1 cellular context compared by ENCODE assay signal in the genomic region with DNA sequence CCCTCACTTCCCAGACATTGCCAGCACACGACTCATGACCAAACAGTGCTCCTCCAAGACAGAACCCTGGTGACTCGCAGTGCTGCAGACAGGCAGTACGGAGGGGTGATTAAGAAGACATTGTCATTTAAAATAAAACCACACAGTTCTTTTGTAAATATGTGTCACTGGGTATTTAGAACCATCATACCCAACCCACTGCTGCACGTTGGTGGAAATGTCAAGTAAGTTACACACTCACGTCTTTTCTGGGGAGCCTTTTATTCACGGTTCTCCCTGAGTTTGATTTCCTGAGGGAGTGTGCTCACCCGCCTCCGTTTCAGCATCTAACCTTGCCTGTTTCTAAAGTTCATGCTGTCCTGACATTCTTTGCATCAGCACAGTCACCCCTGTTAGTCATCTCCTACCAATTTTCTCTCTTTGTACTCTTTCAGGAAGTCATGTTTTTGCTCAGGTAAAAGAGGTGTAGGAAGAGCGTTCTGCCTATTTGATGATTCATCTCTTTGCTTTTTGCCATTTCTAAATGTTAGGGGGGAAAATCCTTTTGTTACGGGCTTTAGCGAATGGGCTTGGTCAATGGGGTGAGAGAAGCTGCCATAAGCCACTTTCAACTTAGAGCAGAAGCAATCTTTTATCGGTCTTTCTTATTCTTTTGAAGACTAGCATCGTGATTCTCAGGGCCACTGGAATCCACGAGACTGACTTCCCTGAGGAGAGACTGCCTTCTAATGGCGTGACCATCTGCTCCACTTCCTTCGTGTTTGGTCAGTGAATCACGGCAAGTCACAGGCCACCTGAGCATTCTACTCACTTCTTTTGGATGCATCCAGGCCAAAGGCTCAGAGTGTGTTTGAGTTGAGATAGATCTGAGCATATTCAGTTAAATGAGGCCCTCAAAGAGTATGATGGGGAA.
A peak's percentile ranks its signal among the peaks of the same experiment; 100 is the strongest.
TF ChIP-seq lines count a peak whose summit lies in the region.

No MANE protein-coding gene starts in this region.

TF ChIP-seq in GM12878, 131 proteins besides CTCF, POLR2A, EP300 and RAD21 (continued from another document):
- TF ChIP-seq MXI1 (IDR thresholded peaks at IDR 0.05; ENCODE audit: low read depth, low read length) = no peak
- 0 out of 2 replicates have a peak, but pooled peaks have one; percentile 24 for TF ChIP-seq CBX5 (IDR thresholded peaks at IDR 0.05; ENCODE audit: low read depth)
- peak; percentile 77 for TF ChIP-seq JUNB (IDR thresholded peaks at IDR 0.05)
- TF ChIP-seq, protein P1, sequence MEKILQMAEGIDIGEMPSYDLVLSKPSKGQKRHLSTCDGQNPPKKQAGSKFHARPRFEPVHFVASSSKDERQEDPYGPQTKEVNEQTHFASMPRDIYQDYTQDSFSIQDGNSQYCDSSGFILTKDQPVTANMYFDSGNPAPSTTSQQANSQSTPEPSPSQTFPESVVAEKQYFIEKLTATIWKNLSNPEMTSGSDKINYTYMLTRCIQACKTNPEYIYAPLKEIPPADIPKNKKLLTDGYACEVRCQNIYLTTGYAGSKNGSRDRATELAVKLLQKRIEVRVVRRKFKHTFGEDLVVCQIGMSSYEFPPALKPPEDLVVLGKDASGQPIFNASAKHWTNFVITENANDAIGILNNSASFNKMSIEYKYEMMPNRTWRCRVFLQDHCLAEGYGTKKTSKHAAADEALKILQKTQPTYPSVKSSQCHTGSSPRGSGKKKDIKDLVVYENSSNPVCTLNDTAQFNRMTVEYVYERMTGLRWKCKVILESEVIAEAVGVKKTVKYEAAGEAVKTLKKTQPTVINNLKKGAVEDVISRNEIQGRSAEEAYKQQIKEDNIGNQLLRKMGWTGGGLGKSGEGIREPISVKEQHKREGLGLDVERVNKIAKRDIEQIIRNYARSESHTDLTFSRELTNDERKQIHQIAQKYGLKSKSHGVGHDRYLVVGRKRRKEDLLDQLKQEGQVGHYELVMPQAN (conservative IDR thresholded peaks at IDR 0.05) = no peak
- no peak for TF ChIP-seq ZNF622 (IDR thresholded peaks at IDR 0.05)
- no peak for TF ChIP-seq TARDBP (IDR thresholded peaks at IDR 0.05; ENCODE audit: borderline replicate concordance)
- TF ChIP-seq KLF5 (IDR thresholded peaks at IDR 0.05; ENCODE audit: partially characterized antibody) = no peak
